In the genomic region with DNA sequence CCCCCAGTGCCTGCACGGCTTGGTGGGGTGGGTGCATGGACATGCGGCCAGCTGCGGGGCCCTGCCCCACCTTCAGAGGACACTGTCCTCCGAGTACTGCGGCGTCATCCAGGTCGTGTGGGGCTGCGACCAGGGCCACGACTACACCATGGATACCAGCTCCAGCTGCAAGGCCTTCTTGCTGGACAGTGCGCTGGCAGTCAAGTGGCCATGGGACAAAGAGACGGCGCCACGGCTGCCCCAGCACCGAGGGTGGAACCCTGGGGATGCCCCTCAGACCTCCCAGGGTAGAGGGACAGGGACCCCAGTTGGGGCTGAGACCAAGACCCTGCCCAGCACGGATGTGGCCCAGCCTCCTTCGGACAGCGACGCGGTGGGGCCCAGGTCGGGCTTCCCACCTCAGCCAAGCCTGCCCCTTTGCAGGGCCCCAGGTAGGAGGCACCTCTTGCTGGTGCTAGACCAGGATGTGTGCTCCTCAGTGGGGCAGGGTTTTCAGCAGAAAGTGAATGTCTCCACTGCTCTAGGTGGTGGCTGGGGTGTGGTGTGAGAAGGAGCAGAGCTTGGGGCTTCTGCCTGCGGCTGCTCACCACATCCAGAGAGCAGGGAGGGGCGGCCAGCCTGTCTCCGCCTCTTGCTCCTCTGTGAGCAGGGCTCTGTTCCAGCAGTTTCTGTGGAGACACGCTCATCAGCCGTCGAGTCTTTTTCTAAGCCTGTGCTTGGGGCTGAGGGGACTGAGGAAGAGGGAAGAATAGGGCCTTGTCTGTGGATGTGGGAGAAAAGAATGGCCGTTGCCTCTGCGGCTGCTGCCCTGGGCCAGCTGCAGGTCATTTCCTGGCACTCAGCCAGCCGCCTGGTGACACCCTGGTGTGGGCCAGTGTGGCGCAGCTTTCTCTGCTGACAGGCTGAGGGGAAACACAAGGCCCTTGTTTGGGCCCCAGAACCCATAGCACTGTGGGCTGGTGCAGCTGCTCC, we compare ENCODE assay signal across 1 cellular context.
TF ChIP-seq lines count a peak whose summit lies in the region.

No MANE protein-coding gene starts in this region.

TF ChIP-seq in endothelial cell of umbilical vein, 7 proteins besides CTCF, POLR2A, EP300 and RAD21 (continued from another document):
- TF ChIP-seq, protein P1, sequence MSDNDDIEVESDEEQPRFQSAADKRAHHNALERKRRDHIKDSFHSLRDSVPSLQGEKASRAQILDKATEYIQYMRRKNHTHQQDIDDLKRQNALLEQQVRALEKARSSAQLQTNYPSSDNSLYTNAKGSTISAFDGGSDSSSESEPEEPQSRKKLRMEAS (IDR thresholded peaks at IDR 0.05; ENCODE audit: insufficient read depth, insufficient read length): no peak
- no peak for TF ChIP-seq MYC (IDR thresholded peaks at IDR 0.05; ENCODE audit: low read depth, low read length)
- no peak for TF ChIP-seq POLR2AphosphoS5 (IDR thresholded peaks at IDR 0.05; ENCODE audit: insufficient read depth, low read depth, low read length)
- no peak for TF ChIP-seq JUN (IDR thresholded peaks at IDR 0.05; ENCODE audit: borderline replicate concordance, insufficient read depth, insufficient read length, low read depth)
